In the genomic region with DNA sequence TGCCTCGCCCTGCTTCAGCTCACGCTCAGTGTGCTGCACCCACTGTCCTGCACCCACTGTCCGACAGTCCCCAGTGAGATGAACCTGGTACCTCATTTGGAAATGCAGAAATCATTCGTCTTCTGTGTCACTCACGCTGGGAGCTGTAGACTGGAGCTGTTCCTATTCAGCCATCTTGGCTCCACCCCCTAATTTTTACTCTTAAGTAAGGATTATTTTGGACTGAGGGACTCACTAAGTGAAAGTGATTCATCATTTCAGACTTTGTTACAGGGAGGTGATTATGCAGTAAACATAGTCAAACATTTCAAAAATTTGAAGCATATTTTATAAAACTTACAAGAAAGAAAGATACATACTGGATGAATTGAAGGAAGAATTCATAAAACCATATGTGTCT, we compare ENCODE assay signal across 7 cellular contexts. TPM values are rescaled to one million over a fixed set of nuclear protein-coding genes. Genes with fewer than 3 reads are reported as not detected.
"Had no signal": no experiment of that assay in that cellular context is flagged by ENCODE, and none has a peak within 500 bp of the region (broad histone marks: within the 10 kb centered on the region; RNA-seq: fewer than 3 reads in every experiment).

No MANE protein-coding gene starts in this region.

RNA-seq across cellular contexts. Expression of gene ADH4, which starts 44.3 kb away (rescaled TPM):
- total RNA-seq: kidney epithelial cell; left ventricle myocardium inferior; naive thymus-derived CD8-positive, alpha-beta T cell; occipital lobe; osteocyte; smooth muscle cell; temporal lobe had no signal
- polyA plus RNA-seq: naive thymus-derived CD8-positive, alpha-beta T cell; smooth muscle cell had no signal
